In genomic region chr10:88949912-88950664, GRCh38 we compare ENCODE assay signal across 15 cellular contexts. TPM values are rescaled to one million over a fixed set of nuclear protein-coding genes. Genes with fewer than 3 reads are reported as not detected.
DNase-seq lines count a peak whose midpoint lies in the region; ATAC-seq and TF ChIP-seq lines count a peak whose summit lies in the region.
"Had no signal": no experiment of that assay in that cellular context is flagged by ENCODE, and none has a peak within 500 bp of the region (broad histone marks: within the 10 kb centered on the region; RNA-seq: fewer than 3 reads in every experiment).

No MANE protein-coding gene starts in this region.

- no peaks in the 10 kb centered on the region for H3K9me3 ChIP-seq in left ventricle myocardium inferior (replicated peaks)
- no peaks in the 10 kb centered on the region for H3K9me3 ChIP-seq in neural progenitor cell (ENCODE audit: low read depth)
- no peaks in the 10 kb centered on the region for H3K9me3 ChIP-seq in vagina

- no peaks in the 10 kb centered on the region for H4K20me1 ChIP-seq in neural progenitor cell (ENCODE audit: low read depth)

- DNase-seq in left ventricle myocardium inferior (no peak), left ventricle myocardium superior (no peak), dermis blood vessel endothelial cell (peak; percentile 17), neural progenitor cell (ENCODE audit: low spot score) (no peak), vagina (ENCODE audit: extremely low spot score in 2 of 2) (no peak), progenitor cell of endocrine pancreas (ENCODE audit: low spot score, unreplicated experiment) (no peak), cerebellar nuclear complex (lab: John Stamatoyannopoulos, UW) (no peak)
- DNase-seq: activated CD8-positive, alpha-beta T cell treated with anti-CD3 and anti-CD28 coated beads for 36 hours; activated naive CD4-positive, alpha-beta T cell treated with anti-CD3 and anti-CD28 coated beads, Interleukin-2, amount 10 ng/mL, durations not matched to agents 7 days and 5 days; effector CD4-positive, alpha-beta T cell; naive thymus-derived CD4-positive, alpha-beta T cell; NCI-H1436; stimulated activated naive CD8-positive, alpha-beta T cell treated with anti-CD3 and anti-CD28 coated beads, Interleukin-15, amount 100 ng/mL, for 72 hours; T-helper 2 cell had no signal

- ATAC-seq in left ventricle myocardium superior (no peak), HG03097 (IDR thresholded peaks at IDR 0.05; ENCODE audit: low FRiP score, unreplicated experiment) (no peak)
- ATAC-seq: activated CD8-positive, alpha-beta T cell treated with anti-CD3 and anti-CD28 coated beads for 36 hours; naive thymus-derived CD4-positive, alpha-beta T cell; stimulated activated naive CD8-positive, alpha-beta T cell treated with anti-CD3 and anti-CD28 coated beads, Interleukin-15, amount 100 ng/mL, for 72 hours had no signal

- no peaks in the 10 kb centered on the region for H3K9me3 Mint-ChIP-seq in neural progenitor cell
- no peaks in the 10 kb centered on the region for H3K9me3 Mint-ChIP-seq in progenitor cell of endocrine pancreas (ENCODE audit: low read depth)
- H3K9me3 Mint-ChIP-seq: activated CD8-positive, alpha-beta T cell treated with anti-CD3 and anti-CD28 coated beads for 36 hours; activated naive CD4-positive, alpha-beta T cell treated with anti-CD3 and anti-CD28 coated beads, Interleukin-2, amount 10 ng/mL, durations not matched to agents 7 days and 5 days had no signal

- H3K27ac Mint-ChIP-seq in neural progenitor cell, result no peak overlapping the region
- H3K27ac Mint-ChIP-seq in progenitor cell of endocrine pancreas, result no peak overlapping the region
- H3K27ac Mint-ChIP-seq: activated CD8-positive, alpha-beta T cell treated with anti-CD3 and anti-CD28 coated beads for 36 hours; activated naive CD4-positive, alpha-beta T cell treated with anti-CD3 and anti-CD28 coated beads, Interleukin-2, amount 10 ng/mL, durations not matched to agents 7 days and 5 days; stimulated activated naive CD8-positive, alpha-beta T cell treated with anti-CD3 and anti-CD28 coated beads, Interleukin-15, amount 100 ng/mL, for 72 hours had no signal

- H3K4me1 ChIP-seq in left ventricle myocardium inferior (peaks cover 33% of the 10 kb centered on the region), neural progenitor cell (peaks cover 39% of the 10 kb centered on the region), vagina (peaks cover 32% of the 10 kb centered on the region)

- intact Hi-C loops in left ventricle myocardium inferior (cut with micrococcal nuclease), result no loop called here
- intact Hi-C loops in left ventricle myocardium superior (cut with micrococcal nuclease), result no loop called here
- intact Hi-C loops in vagina (cut with DNase I), result no loop called here

- peaks cover 3% of the 10 kb centered on the region for H3K36me3 ChIP-seq in left ventricle myocardium inferior
- no peaks in the 10 kb centered on the region for H3K36me3 ChIP-seq in neural progenitor cell
- peaks cover 4 to 6% of the 10 kb centered on the region in 2 donors for H3K36me3 ChIP-seq in vagina

- H3K4me2 ChIP-seq in neural progenitor cell, result peak overlapping the region; percentile 62

- H3K27ac ChIP-seq in left ventricle myocardium inferior (replicated peaks) (peak overlapping the region; percentile 79), neural progenitor cell (peak overlapping the region; percentile 69), vagina (peak overlapping the region; percentile 85)

- no peaks in the 10 kb centered on the region for H3K79me2 ChIP-seq in neural progenitor cell (ENCODE audit: low read depth)

- H3K4me3 Mint-ChIP-seq in neural progenitor cell (no peak overlapping the region), progenitor cell of endocrine pancreas (ENCODE audit: low read depth) (no peak overlapping the region)
- H3K4me3 Mint-ChIP-seq: activated CD8-positive, alpha-beta T cell treated with anti-CD3 and anti-CD28 coated beads for 36 hours; activated naive CD4-positive, alpha-beta T cell treated with anti-CD3 and anti-CD28 coated beads, Interleukin-2, amount 10 ng/mL, durations not matched to agents 7 days and 5 days; naive thymus-derived CD4-positive, alpha-beta T cell; stimulated activated naive CD8-positive, alpha-beta T cell treated with anti-CD3 and anti-CD28 coated beads, Interleukin-15, amount 100 ng/mL, for 72 hours had no signal

- no peak overlapping the region for H2AFZ ChIP-seq in neural progenitor cell (replicated peaks)

- H3K36me3 Mint-ChIP-seq in neural progenitor cell (no peaks in the 10 kb centered on the region), progenitor cell of endocrine pancreas (ENCODE audit: insufficient read depth) (no peaks in the 10 kb centered on the region)

- no peak for TF ChIP-seq CTCF in left ventricle myocardium inferior (IDR thresholded peaks at IDR 0.05; ENCODE audit: borderline replicate concordance)
- no peak for TF ChIP-seq CTCF in neural progenitor cell (IDR thresholded peaks at IDR 0.05)
- no peak for TF ChIP-seq CTCF in vagina (IDR thresholded peaks at IDR 0.05)
- TF ChIP-seq CTCF in progenitor cell of endocrine pancreas (IDR thresholded peaks at IDR 0.05; ENCODE audit: unreplicated experiment), result no peak

- peaks cover 20% of the 10 kb centered on the region for H3F3A ChIP-seq in neural progenitor cell (ENCODE audit: low read depth)

- H3K9ac ChIP-seq in neural progenitor cell, result no peak overlapping the region

- H3K4me3 ChIP-seq in left ventricle myocardium inferior (peak overlapping the region; percentile 51), neural progenitor cell (no peak overlapping the region), vagina (peak overlapping the region; percentile 42 to 48)

- H3K4me1 Mint-ChIP-seq in neural progenitor cell (peaks cover 23% of the 10 kb centered on the region), progenitor cell of endocrine pancreas (ENCODE audit: low read depth) (no peaks in the 10 kb centered on the region)

- no peak for TF ChIP-seq POLR2A in vagina (IDR thresholded peaks at IDR 0.05)

- H3K27me3 ChIP-seq in left ventricle myocardium inferior (ENCODE audit: low read depth) (no peaks in the 10 kb centered on the region), neural progenitor cell (no peaks in the 10 kb centered on the region), vagina (no peaks in the 10 kb centered on the region)

- peaks cover 8% of the 10 kb centered on the region for H3K27me3 Mint-ChIP-seq in neural progenitor cell (ENCODE audit: insufficient read depth, low read depth)
- H3K27me3 Mint-ChIP-seq in progenitor cell of endocrine pancreas, result peaks cover 24% of the 10 kb centered on the region
- H3K27me3 Mint-ChIP-seq: activated CD8-positive, alpha-beta T cell treated with anti-CD3 and anti-CD28 coated beads for 36 hours; activated naive CD4-positive, alpha-beta T cell treated with anti-CD3 and anti-CD28 coated beads, Interleukin-2, amount 10 ng/mL, durations not matched to agents 7 days and 5 days; stimulated activated naive CD8-positive, alpha-beta T cell treated with anti-CD3 and anti-CD28 coated beads, Interleukin-15, amount 100 ng/mL, for 72 hours had no signal

RNA-seq across cellular contexts. Expression of gene ACTA2, which starts 2.5 kb away (rescaled TPM):
- total RNA-seq in left ventricle myocardium inferior, result 89.4 TPM
- 53.5 TPM for total RNA-seq in left ventricle myocardium superior
- total RNA-seq in dermis blood vessel endothelial cell, result 13.1 and 25.5 TPM in 2 replicates
- 19.0 and 22.3 TPM in 2 replicates for total RNA-seq in neural progenitor cell (ENCODE audit: low replicate concordance)
- total RNA-seq in vagina, result 1,162 TPM
- 4.1 and 6.0 TPM in 2 replicates for total RNA-seq in progenitor cell of endocrine pancreas

RNA-seq across cellular contexts. Expression of gene FAS, which starts 40.5 kb away (rescaled TPM):
- total RNA-seq in left ventricle myocardium inferior (3.7 TPM), left ventricle myocardium superior (4.0 TPM), dermis blood vessel endothelial cell (16.5 and 19.2 TPM in 2 replicates), neural progenitor cell (ENCODE audit: low replicate concordance) (9.2 and 11.1 TPM in 2 replicates), vagina (41.0 TPM), progenitor cell of endocrine pancreas (1.9 and 2.7 TPM in 2 replicates)

Comparison
In these comparisons a context has a peak if more than half of its experiments do, and no peak if none do; other contexts are left out.
1. RNA of gene ACTA2, which starts 2.5 kb away (total RNA-seq): 1,162 TPM in vagina (single experiment); 89.4 TPM in left ventricle myocardium inferior (single experiment), 53.5 TPM in left ventricle myocardium superior (single experiment), 13.1 to 25.5 TPM in dermis blood vessel endothelial cell, 19.0 to 22.3 TPM in neural progenitor cell and 4.1 to 6.0 TPM in progenitor cell of endocrine pancreas; every median in the first group is over 10 times any median in the second.
2. Peak in every context shown above with its lines, with median percentiles within 50 percentile points of each other: H3K27ac ChIP-seq.